ENCODE assay signal across 20 cellular contexts in genomic region chr4:182453830-182454229, GRCh38.
DNase-seq lines count a peak whose midpoint lies in the region; ATAC-seq and TF ChIP-seq lines count a peak whose summit lies in the region.
"Had no signal": no experiment of that assay in that cellular context is flagged by ENCODE, and none has a peak within 500 bp of the region (broad histone marks: within the 10 kb centered on the region; RNA-seq: fewer than 3 reads in every experiment).

No MANE protein-coding gene starts in this region.

- H3K4me3 ChIP-seq in GM23338: no peak overlapping the region
- no peak overlapping the region for H3K4me3 ChIP-seq in hepatocyte
- H3K4me3 ChIP-seq in upper lobe of right lung: no peak overlapping the region
- H3K4me3 ChIP-seq in SJCRH30: no peak overlapping the region
- H3K4me3 ChIP-seq: Peyer's patch had no signal

- no peaks in the 10 kb centered on the region for H3K36me3 ChIP-seq in GM23338 (ENCODE audit: insufficient read depth)
- H3K36me3 ChIP-seq in hepatocyte (replicated peaks; ENCODE audit: insufficient read depth, low read depth): no peaks in the 10 kb centered on the region
- no peaks in the 10 kb centered on the region for H3K36me3 ChIP-seq in upper lobe of right lung
- no peaks in the 10 kb centered on the region for H3K36me3 ChIP-seq in SJCRH30
- H3K36me3 ChIP-seq: Peyer's patch had no signal

- no peaks in the 10 kb centered on the region for H3K9me3 ChIP-seq in hepatocyte (ENCODE audit: low read depth)
- no peaks in the 10 kb centered on the region for H3K9me3 ChIP-seq in upper lobe of right lung
- no peaks in the 10 kb centered on the region for H3K9me3 ChIP-seq in T-helper 17 cell (ENCODE audit: control insufficient read depth, low read length, poor library complexity, severe bottlenecking)
- no peaks in the 10 kb centered on the region for H3K9me3 ChIP-seq in SJCRH30 (replicated peaks)
- H3K9me3 ChIP-seq: Peyer's patch, SK-N-SH had no signal

- H3K4me3 Mint-ChIP-seq in GM23338 (no peak overlapping the region), T-helper 17 cell (no peak overlapping the region)
- H3K4me3 Mint-ChIP-seq: CD14-positive monocyte, IgD-negative memory B cell, T-cell had no signal

- H3K4me2 ChIP-seq in GM23338 (peak overlapping the region; percentile 37; the same call in 1 of the 2 replicates), hepatocyte (peak overlapping the region; percentile 35)
- H3K4me2 ChIP-seq: SK-N-SH had no signal

- intact Hi-C loops in upper lobe of right lung (cut with DNase I): no loop called here

- H4K20me1 ChIP-seq in GM23338 (replicated peaks; ENCODE audit: insufficient read depth) (no peaks in the 10 kb centered on the region; the same call in 1 of the 2 replicates), hepatocyte (ENCODE audit: insufficient read depth, poor library complexity, severe bottlenecking) (peaks cover 10% of the 10 kb centered on the region)

- H3F3A ChIP-seq in GM23338 (replicated peaks; ENCODE audit: low read depth): no peaks in the 10 kb centered on the region

- H3K4me1 ChIP-seq in GM23338 (ENCODE audit: insufficient read depth) (peaks cover 48% of the 10 kb centered on the region), hepatocyte (ENCODE audit: insufficient read depth) (peaks cover 7% of the 10 kb centered on the region), upper lobe of right lung (peaks cover 5% of the 10 kb centered on the region), SJCRH30 (no peaks in the 10 kb centered on the region)

- WGBS in hepatocyte (ENCODE audit: low lambda C conversion rate, missing lambda C conversion rate): 53% methylated on average over 2 of the region's 2 CpGs

- peaks cover 56% of the 10 kb centered on the region for H3K4me1 Mint-ChIP-seq in GM23338
- no peaks in the 10 kb centered on the region for H3K4me1 Mint-ChIP-seq in T-helper 17 cell

- H3K79me2 ChIP-seq in GM23338 (replicated peaks; ENCODE audit: insufficient read depth) (peaks cover 95% of the 10 kb centered on the region), hepatocyte (peaks cover 79% of the 10 kb centered on the region)

- TF ChIP-seq CTCF in GM23338 (conservative IDR thresholded peaks at IDR 0.05; ENCODE audit: low read depth in 2 of 2) (no peak), hepatocyte (IDR thresholded peaks at IDR 0.05; ENCODE audit: poor library complexity) (no peak), upper lobe of right lung (IDR thresholded peaks at IDR 0.05) (no peak)

- H3K27me3 Mint-ChIP-seq in GM23338 (ENCODE audit: insufficient read depth, low read depth, poor library complexity) (peaks cover 4% of the 10 kb centered on the region), T-helper 17 cell (peaks cover 70% of the 10 kb centered on the region)

- DNase-seq in GM23338 (ENCODE audit: low spot score) (peak; percentile 22), NCI-H1105 (lab: John Stamatoyannopoulos, UW) (peak; percentile 51), NCI-H748 treated with DMSO at 0.1 percent for 48 hours (lab: John Stamatoyannopoulos, UW) (peak; percentile 89), hepatocyte (ENCODE audit: low spot score) (no peak), upper lobe of right lung (no peak), T-helper 17 cell (no peak), SJCRH30 (no peak)
- DNase-seq: ACHN, AML-193, Kasumi-1, NCI-H1436 treated with DMSO at 0.1 percent for 48 hours, NCI-H2107, NCI-H345, NCI-H82, Peyer's patch, SK-N-SH, T-cell had no signal

- H3K9me3 Mint-ChIP-seq in GM23338: no peaks in the 10 kb centered on the region
- H3K9me3 Mint-ChIP-seq: IgD-negative memory B cell, T-cell had no signal

- ATAC-seq in GM23338: no peak
- no peak for ATAC-seq in upper lobe of right lung
- ATAC-seq in T-helper 17 cell: no peak
- ATAC-seq: Right ventricle myocardium inferior, T-cell had no signal

- H3K27ac ChIP-seq in GM23338 (ENCODE audit: low read depth) (peak overlapping the region; percentile 11; the same call in 1 of the 2 replicates), hepatocyte (no peak overlapping the region), upper lobe of right lung (no peak overlapping the region), SJCRH30 (no peak overlapping the region)
- H3K27ac ChIP-seq: Peyer's patch had no signal

- H3K27ac Mint-ChIP-seq in GM23338 (no peak overlapping the region), T-helper 17 cell (no peak overlapping the region)
- H3K27ac Mint-ChIP-seq: CD14-positive monocyte, IgD-negative memory B cell, T-cell had no signal

- H3K9me2 ChIP-seq in GM23338 (ENCODE audit: insufficient read depth): no peaks in the 10 kb centered on the region
- H3K9me2 ChIP-seq in hepatocyte (replicated peaks; ENCODE audit: insufficient read depth): no peaks in the 10 kb centered on the region
- H3K9me2 ChIP-seq: SK-N-SH had no signal

- H3K27me3 ChIP-seq in GM23338 (ENCODE audit: insufficient read depth) (no peaks in the 10 kb centered on the region), hepatocyte (no peaks in the 10 kb centered on the region), upper lobe of right lung (peaks cover 59% of the 10 kb centered on the region), SJCRH30 (no peaks in the 10 kb centered on the region)
- H3K27me3 ChIP-seq: Peyer's patch had no signal

- H3K36me3 Mint-ChIP-seq in GM23338 (ENCODE audit: low read depth) (no peaks in the 10 kb centered on the region), T-helper 17 cell (ENCODE audit: low read depth) (no peaks in the 10 kb centered on the region)
- H3K36me3 Mint-ChIP-seq: IgD-negative memory B cell, T-cell had no signal

- H2AFZ ChIP-seq in GM23338 (no peak overlapping the region), hepatocyte (no peak overlapping the region)

TF ChIP-seq in GM23338, 12 proteins besides CTCF, POLR2A, EP300 and RAD21:
- TF ChIP-seq CREB1 (CRISPR knock-in tag; IDR thresholded peaks at IDR 0.05; ENCODE audit: low read depth) (no peak), NANOG (IDR thresholded peaks at IDR 0.05; ENCODE audit: borderline replicate concordance) (0 out of 2 replicates have a peak, but pooled peaks have one; percentile 25)
TF ChIP-seq in GM23338: peak in this region for 1.

Comparison
In these comparisons a context has a peak if more than half of its experiments do, and no peak if none do; other contexts are left out.
1. DNase-seq: peak in GM23338 (single experiment), NCI-H1105 (single experiment) and NCI-H748 treated with DMSO at 0.1 percent for 48 hours (single experiment); none in hepatocyte (single experiment), upper lobe of right lung (single experiment), T-helper 17 cell (0 of 3) and SJCRH30 (0 of 2).